ENCODE assay signal across 7 cellular contexts in the genomic region with DNA sequence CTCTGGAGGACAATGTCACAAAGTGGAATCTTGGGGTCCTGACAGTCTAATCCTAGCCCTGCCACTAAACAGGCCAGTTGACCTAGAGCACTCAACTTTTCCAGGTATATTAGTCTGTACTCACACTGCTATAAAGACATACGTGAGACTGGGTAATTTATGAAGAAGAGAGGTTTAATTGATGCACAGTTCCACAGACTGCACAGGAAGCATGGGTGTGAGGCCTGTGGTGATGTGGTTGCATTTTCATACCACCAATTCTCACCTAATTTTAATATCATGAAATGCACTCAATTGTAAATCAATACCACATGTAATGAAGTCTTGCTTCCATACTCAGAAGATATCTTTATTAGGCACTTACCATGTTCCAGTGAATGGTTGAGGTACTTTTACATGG.
"Had no signal": no experiment of that assay in that cellular context is flagged by ENCODE, and none has a peak within 500 bp of the region (broad histone marks: within the 10 kb centered on the region; RNA-seq: fewer than 3 reads in every experiment).

No MANE protein-coding gene starts in this region.

- H3K27me3 Mint-ChIP-seq: IgD-negative memory B cell had no signal

- H3K27ac Mint-ChIP-seq: IgD-negative memory B cell had no signal

- H3K4me3 Mint-ChIP-seq: IgD-negative memory B cell had no signal

- H3K36me3 Mint-ChIP-seq: IgD-negative memory B cell had no signal

- FAIRE-seq: HepG2, HTR-8/SVneo, K562 had no signal

- H3K4me3 ChIP-seq: K562 had no signal

- H3K9me3 Mint-ChIP-seq: IgD-negative memory B cell had no signal

- H3K27ac ChIP-seq: HL-60 had no signal

- ATAC-seq: HepG2, K562 had no signal

- DNase-seq: IMR-90, KBM-7 had no signal
